In the genomic region with DNA sequence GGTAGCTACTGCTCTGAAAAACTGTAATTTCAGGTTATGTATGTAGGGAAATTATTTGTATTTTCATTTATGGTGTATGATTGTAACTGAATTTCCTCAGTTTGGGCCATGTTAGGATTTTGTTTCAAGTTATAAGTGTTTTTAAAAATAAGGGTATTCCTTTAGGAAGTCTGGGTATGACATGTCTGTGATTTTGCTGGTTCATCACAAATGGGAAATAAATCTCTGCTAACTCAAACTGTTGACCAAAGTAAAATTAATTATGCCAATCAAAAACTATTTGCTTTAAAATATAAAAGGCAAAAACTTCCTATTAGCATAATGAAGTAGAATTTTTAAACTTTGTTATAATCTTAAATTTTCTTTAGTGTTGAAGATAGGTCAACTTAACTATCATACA, we compare ENCODE assay signal across 15 cellular contexts. TPM values are rescaled to one million over a fixed set of nuclear protein-coding genes. Genes with fewer than 3 reads are reported as not detected.
A peak's percentile ranks its signal among the peaks of the same experiment; 100 is the strongest.
DNase-seq lines count a peak whose midpoint lies in the region; ATAC-seq and TF ChIP-seq lines count a peak whose summit lies in the region.
"Had no signal": no experiment of that assay in that cellular context is flagged by ENCODE, and none has a peak within 500 bp of the region (broad histone marks: within the 10 kb centered on the region; RNA-seq: fewer than 3 reads in every experiment).

No MANE protein-coding gene starts in this region.

- DNase-seq in DND-41 (no peak), dorsolateral prefrontal cortex (no peak), ovary (no peak), neuronal stem cell (ENCODE audit: low spot score) (no peak), HuH-7 (ENCODE audit: low spot score) (no peak)
- DNase-seq: activated CD4-positive, alpha-beta memory T cell treated with anti-CD3 and anti-CD28 coated beads, Interleukin-2, amount 10 ng/mL, durations not matched to agents 7 days and 5 days; effector CD8-positive, alpha-beta T cell; H7; MG63; SIG-M5; stimulated activated CD4-positive, alpha-beta T cell treated with anti-CD3 and anti-CD28 coated beads, Interleukin-2, amount 100 ng/mL, for 24 hours had no signal

- no peak overlapping the region for H2BK12ac ChIP-seq in neuronal stem cell (ENCODE audit: low read length)

- H3K23ac ChIP-seq in neuronal stem cell (ENCODE audit: low read depth, low read length, poor library complexity) = no peak overlapping the region

- peak overlapping the region; percentile 79 for H3K4me2 ChIP-seq in DND-41 (ENCODE audit: insufficient read depth, low read length)
- no peak overlapping the region for H3K4me2 ChIP-seq in neuronal stem cell (ENCODE audit: insufficient read depth, low read length, poor library complexity, severe bottlenecking)

- no peaks in the 10 kb centered on the region for H3K9me3 ChIP-seq in DND-41 (ENCODE audit: insufficient read depth, low read length, severe bottlenecking)
- H3K9me3 ChIP-seq in KOPT-K1 (ENCODE audit: insufficient read depth, low read length, poor library complexity, severe bottlenecking) = no peaks in the 10 kb centered on the region
- no peaks in the 10 kb centered on the region for H3K9me3 ChIP-seq in ovary
- H3K9me3 ChIP-seq in neuronal stem cell (replicated peaks in 1 of 2; ENCODE audit: control insufficient read depth in 2 of 2, insufficient read depth in 1 of 2, low read depth in 1 of 2, low read length in 2 of 2) = no peaks in the 10 kb centered on the region
- H3K9me3 ChIP-seq: gastroesophageal sphincter, MG63 had no signal

- H4K8ac ChIP-seq in neuronal stem cell (ENCODE audit: low read depth, low read length) = no peak overlapping the region

- H3K9ac ChIP-seq in DND-41 (ENCODE audit: low read depth, low read length) (peak overlapping the region; percentile 82; the same call in 1 of the 2 replicates), neuronal stem cell (ENCODE audit: low read depth, low read length, poor library complexity) (no peak overlapping the region)

- TF ChIP-seq EP300 in ovary (IDR thresholded peaks at IDR 0.05) = no peak

- H4K20me1 ChIP-seq in DND-41 (ENCODE audit: insufficient read depth, low read length) = peaks cover 88% of the 10 kb centered on the region

- no peak overlapping the region for H2BK15ac ChIP-seq in neuronal stem cell (ENCODE audit: low read length)

- H2BK5ac ChIP-seq in neuronal stem cell (ENCODE audit: low read length) = no peak overlapping the region

- H3K27me3 ChIP-seq in DND-41 (ENCODE audit: insufficient read depth, low read length, poor library complexity) = no peaks in the 10 kb centered on the region
- no peaks in the 10 kb centered on the region for H3K27me3 ChIP-seq in dorsolateral prefrontal cortex
- H3K27me3 ChIP-seq in ovary = no peaks in the 10 kb centered on the region
- H3K27me3 ChIP-seq in neuronal stem cell (ENCODE audit: control insufficient read depth in 3 of 3, insufficient read depth in 3 of 3, low read depth in 1 of 3, low read length in 3 of 3) = no peaks in the 10 kb centered on the region
- H3K27me3 ChIP-seq: gastroesophageal sphincter, MG63 had no signal

- intact Hi-C loops in dorsolateral prefrontal cortex (cut with DNase I) (no loop called here), ovary (cut with DNase I) (no loop called here)

- H2BK120ac ChIP-seq in neuronal stem cell (ENCODE audit: low read depth, low read length) = no peak overlapping the region

- H3K4me3 ChIP-seq in DND-41 (ENCODE audit: low read depth in 1 of 2, low read length in 2 of 2) (peak overlapping the region; percentile 58 to 73; a peak in 2 of 4 replicates), dorsolateral prefrontal cortex (peak overlapping the region in 37 of 59 donors; percentile 1 to 98 (median 85)), ovary (peak overlapping the region; percentile 1), neuronal stem cell (ENCODE audit: low read length in 2 of 2) (no peak overlapping the region)
- H3K4me3 ChIP-seq: MG63 had no signal

- no peak overlapping the region for H3K4ac ChIP-seq in neuronal stem cell (ENCODE audit: low read length)

- ATAC-seq in DND-41 (ENCODE audit: insufficient read depth, low read depth) (no peak), GM18858 (IDR thresholded peaks at IDR 0.05; ENCODE audit: unreplicated experiment) (no peak), HG03280 (IDR thresholded peaks at IDR 0.05; ENCODE audit: unreplicated experiment) (no peak)
- ATAC-seq: gastroesophageal sphincter had no signal

- H4K91ac ChIP-seq in neuronal stem cell (ENCODE audit: low read depth, low read length, poor library complexity) = no peak overlapping the region

- H3K36me3 ChIP-seq in DND-41 (ENCODE audit: insufficient read depth, low read length) (peaks cover 84% of the 10 kb centered on the region), KOPT-K1 (ENCODE audit: insufficient read depth, low read length) (peaks cover 94% of the 10 kb centered on the region), ovary (no peaks in the 10 kb centered on the region), neuronal stem cell (replicated peaks in 1 of 2; ENCODE audit: control insufficient read depth in 2 of 2, insufficient read depth in 2 of 2, low read length in 2 of 2) (peaks cover 0 to 46% of the 10 kb centered on the region in 2 donors)
- H3K36me3 ChIP-seq: gastroesophageal sphincter, MG63 had no signal

- peaks cover 74% of the 10 kb centered on the region for H3K4me1 ChIP-seq in DND-41 (ENCODE audit: insufficient read depth, low read length)
- peaks cover 6% of the 10 kb centered on the region for H3K4me1 ChIP-seq in ovary (ENCODE audit: insufficient read depth)
- peaks cover 0 to 6% of the 10 kb centered on the region in 2 donors for H3K4me1 ChIP-seq in neuronal stem cell (ENCODE audit: control insufficient read depth in 2 of 2, insufficient read depth in 1 of 2, low read depth in 1 of 2, low read length in 2 of 2)

- no peak overlapping the region for H3K14ac ChIP-seq in neuronal stem cell (ENCODE audit: low read length)

- no peak overlapping the region for H2AFZ ChIP-seq in DND-41 (ENCODE audit: low read depth, low read length)
- H2AFZ ChIP-seq in neuronal stem cell (ENCODE audit: low read length) = no peak overlapping the region

- H3K79me2 ChIP-seq in DND-41 (ENCODE audit: insufficient read depth, low read length) = peaks cover 100% of the 10 kb centered on the region

- H3K27ac ChIP-seq in DND-41 (ENCODE audit: low read length) (no peak overlapping the region), KOPT-K1 (ENCODE audit: low read depth, low read length, poor library complexity, severe bottlenecking) (peak overlapping the region; percentile 98), dorsolateral prefrontal cortex (peak overlapping the region in 5 of 59 donors; percentile 7 to 98 (median 49)), ovary (no peak overlapping the region), neuronal stem cell (replicated peaks; ENCODE audit: low read length) (no peak overlapping the region)

- no peak overlapping the region for H3K18ac ChIP-seq in neuronal stem cell (ENCODE audit: low read length)

- no peak overlapping the region for H2AK5ac ChIP-seq in neuronal stem cell (ENCODE audit: low read depth, low read length)

- TF ChIP-seq CTCF in DND-41 (IDR thresholded peaks at IDR 0.05; ENCODE audit: borderline replicate concordance, extremely low read depth, low read length, poor library complexity, severe bottlenecking) (no peak), dorsolateral prefrontal cortex (IDR thresholded peaks at IDR 0.05 in 54 of 56, conservative IDR thresholded peaks at IDR 0.05 in 2 of 56; ENCODE audit: low read depth in 1 of 56, partially characterized antibody in 56 of 56) (no peak), ovary (IDR thresholded peaks at IDR 0.05) (no peak)

- no peak for TF ChIP-seq POLR2A in ovary (IDR thresholded peaks at IDR 0.05)

- no peaks in the 10 kb centered on the region for H3K79me1 ChIP-seq in neuronal stem cell (ENCODE audit: low read depth, low read length)

RNA-seq across cellular contexts. Expression of a gene that starts 6.7 kb away (rescaled TPM):
- total RNA-seq in dorsolateral prefrontal cortex (100 to 1,000 TPM in 11 of 120 experiments, 10 to 100 TPM in 109; 50.1 to 114 (median 83.5) TPM), ovary (100 to 1,000 TPM in 4 of 7 donors, 10 to 100 TPM in 3; 69.8 to 182 (median 112) TPM)
- 10 to 100 TPM; 23.7 to 84.7 TPM for polyA plus RNA-seq in ovary
- 21.3 TPM for polyA plus RNA-seq in neuronal stem cell (2013, experiment 1 of 2)
- 24.0 TPM for polyA plus RNA-seq in neuronal stem cell (2013, experiment 2 of 2)

RNA-seq across cellular contexts. Expression of a gene that starts 6.8 kb away (rescaled TPM):
- total RNA-seq in dorsolateral prefrontal cortex = 1 to 10 TPM in 63 of 120 experiments, under 1 TPM in 57; 0.53 to 1.9 (median 1.0) TPM
- 1 to 10 TPM in 1 of 7 donors, under 1 TPM in 6; 0.33 to 2.0 (median 0.61) TPM for total RNA-seq in ovary
- polyA plus RNA-seq in ovary = under 1 TPM; 0.22 to 0.60 TPM
- 0.60 TPM for polyA plus RNA-seq in neuronal stem cell (2013, experiment 1 of 2)
- polyA plus RNA-seq in neuronal stem cell (2013, experiment 2 of 2) = 0.53 TPM

RNA-seq across cellular contexts. Expression of a gene that starts 52.1 kb away (rescaled TPM):
- total RNA-seq in dorsolateral prefrontal cortex (100 to 1,000 TPM in 1 of 120 experiments, 10 to 100 TPM in 119; 36.0 to 101 (median 69.0) TPM), ovary (10 to 100 TPM; 23.1 to 51.0 (median 39.1) TPM)
- 10 to 100 TPM; 21.5 to 40.7 TPM for polyA plus RNA-seq in ovary
- 32.9 TPM for polyA plus RNA-seq in neuronal stem cell (2013, experiment 1 of 2)
- 32.5 TPM for polyA plus RNA-seq in neuronal stem cell (2013, experiment 2 of 2)

Comparison
In these comparisons a context has a peak if more than half of its experiments do, and no peak if none do; other contexts are left out.
1. H3K4me3 ChIP-seq: peak in DND-41 (2 of 2), dorsolateral prefrontal cortex (37 of 59) and ovary (single experiment); none in neuronal stem cell (0 of 2).